9 cellular contexts compared by ENCODE assay signal in the genomic region with DNA sequence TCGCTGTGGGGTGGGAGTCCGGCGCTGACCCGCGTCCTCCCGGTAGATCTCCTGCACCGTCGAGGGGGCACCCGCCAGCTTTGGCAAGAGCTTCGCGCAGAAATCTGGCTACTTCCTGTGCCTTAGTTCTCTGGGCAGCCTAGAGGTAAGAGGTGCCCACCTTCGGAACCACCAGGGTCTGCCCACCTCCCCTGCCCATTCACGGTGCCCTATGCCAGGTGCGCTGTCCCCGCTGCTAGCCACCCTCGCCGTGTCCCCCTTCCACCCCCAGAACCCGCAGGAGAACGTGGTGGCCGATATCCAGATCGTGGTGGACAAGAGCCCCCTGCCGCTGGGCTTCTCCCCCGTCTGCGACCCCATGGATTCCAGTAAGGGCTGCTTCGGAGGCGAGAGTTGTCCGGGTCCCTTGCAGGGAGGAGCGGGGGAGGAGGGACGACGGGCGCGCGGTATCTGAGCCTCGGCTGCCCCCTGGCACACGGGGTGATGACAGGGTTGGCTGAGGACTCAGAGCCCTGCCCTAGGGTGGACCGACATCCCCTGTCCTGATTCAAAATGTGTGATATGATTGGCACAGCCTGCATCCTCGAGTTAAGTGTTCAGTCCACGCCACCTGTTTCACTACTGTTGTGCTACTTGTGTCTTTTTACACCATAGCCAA. TPM values are rescaled to one million over a fixed set of nuclear protein-coding genes. Genes with fewer than 3 reads are reported as not detected.
DNase-seq lines count a peak whose midpoint lies in the region; ATAC-seq and TF ChIP-seq lines count a peak whose summit lies in the region.
"Had no signal": no experiment of that assay in that cellular context is flagged by ENCODE, and none has a peak within 500 bp of the region (broad histone marks: within the 10 kb centered on the region; RNA-seq: fewer than 3 reads in every experiment).

No MANE protein-coding gene starts in this region.

- no peaks in the 10 kb centered on the region for H3K9me3 Mint-ChIP-seq in CD4-positive, CD25-positive, alpha-beta regulatory T cell
- H3K9me3 Mint-ChIP-seq in IgD-negative memory B cell, result no peaks in the 10 kb centered on the region
- no peaks in the 10 kb centered on the region for H3K9me3 Mint-ChIP-seq in activated CD8-positive, alpha-beta T cell treated with anti-CD3 and anti-CD28 coated beads, Interleukin-2, amount 10 ng/mL, durations not matched to agents 7 days and 5 days (ENCODE audit: insufficient read depth)
- no peaks in the 10 kb centered on the region for H3K9me3 Mint-ChIP-seq in neural progenitor cell

- no peaks in the 10 kb centered on the region for H3K79me2 ChIP-seq in neural progenitor cell (ENCODE audit: low read depth)

- no peak for TF ChIP-seq CTCF in fibroblast of pulmonary artery (IDR thresholded peaks at IDR 0.05; ENCODE audit: low read length, missing control alignments)
- TF ChIP-seq CTCF in neural progenitor cell (IDR thresholded peaks at IDR 0.05), result peak; percentile 32

- no peak overlapping the region for H3K9ac ChIP-seq in neural progenitor cell

- peak overlapping the region; percentile 72 for H3K27ac ChIP-seq in CD4-positive, CD25-positive, alpha-beta regulatory T cell (ENCODE audit: insufficient read depth, low read length, poor library complexity, severe bottlenecking)
- no peak overlapping the region for H3K27ac ChIP-seq in neural progenitor cell

- H3K36me3 Mint-ChIP-seq in CD4-positive, CD25-positive, alpha-beta regulatory T cell, result peaks cover 12% of the 10 kb centered on the region
- H3K36me3 Mint-ChIP-seq in IgD-negative memory B cell (peaks cover 1% of the 10 kb centered on the region), neural progenitor cell (peaks cover 2% of the 10 kb centered on the region)
- H3K36me3 Mint-ChIP-seq in activated CD8-positive, alpha-beta T cell treated with anti-CD3 and anti-CD28 coated beads, Interleukin-2, amount 10 ng/mL, durations not matched to agents 7 days and 5 days (ENCODE audit: low read depth), result peaks cover 28% of the 10 kb centered on the region

- peak in 1 of 3 donors; percentile 45 for DNase-seq in CD4-positive, CD25-positive, alpha-beta regulatory T cell
- DNase-seq in activated CD8-positive, alpha-beta T cell treated with anti-CD3 and anti-CD28 coated beads, Interleukin-2, amount 10 ng/mL, durations not matched to agents 7 days and 5 days, result peak; percentile 56
- no peak for DNase-seq in fibroblast of pulmonary artery (ENCODE audit: low read depth)
- DNase-seq in neural progenitor cell (ENCODE audit: low spot score), result peak; percentile 77
- DNase-seq in T1000 (lab: John Stamatoyannopoulos, UW), result no peak
- DNase-seq in NCI-H1436 treated with DMSO at 0.1 percent for 48 hours (lab: John Stamatoyannopoulos, UW), result no peak

- no peaks in the 10 kb centered on the region for H4K20me1 ChIP-seq in neural progenitor cell (ENCODE audit: low read depth)

- peaks cover 0 to 21% (median 8%) of the 10 kb centered on the region in 4 donors for H3K4me1 Mint-ChIP-seq in CD4-positive, CD25-positive, alpha-beta regulatory T cell
- H3K4me1 Mint-ChIP-seq in IgD-negative memory B cell (peaks cover 6 to 13% (median 8%) of the 10 kb centered on the region in 3 donors), neural progenitor cell (peaks cover 29% of the 10 kb centered on the region)
- peaks cover 31% of the 10 kb centered on the region for H3K4me1 Mint-ChIP-seq in activated CD8-positive, alpha-beta T cell treated with anti-CD3 and anti-CD28 coated beads, Interleukin-2, amount 10 ng/mL, durations not matched to agents 7 days and 5 days (ENCODE audit: low read depth)

- CTCF ChIA-PET in activated CD8-positive, alpha-beta T cell treated with anti-CD3 and anti-CD28 coated beads, Interleukin-2, amount 10 ng/mL, durations not matched to agents 7 days and 5 days (lab: Charles Lee), result interaction anchor here (0.6 to 1.4 kb wide), 6 partner anchors 20 to 160 kb away, joined by 3 to 8 read pairs (median 4); no protein-coding TSS in a partner anchor

- no peaks in the 10 kb centered on the region for H3K36me3 ChIP-seq in CD4-positive, CD25-positive, alpha-beta regulatory T cell (ENCODE audit: control insufficient read depth, insufficient read depth, low read length)
- no peaks in the 10 kb centered on the region for H3K36me3 ChIP-seq in neural progenitor cell

- H3K4me2 ChIP-seq in neural progenitor cell, result peak overlapping the region; percentile 84

- peak overlapping the region; percentile 57 for H3K4me3 ChIP-seq in CD4-positive, CD25-positive, alpha-beta regulatory T cell (ENCODE audit: low read depth, low read length)
- H3K4me3 ChIP-seq in fibroblast of pulmonary artery (replicated peaks; ENCODE audit: low read depth, low read length) (peak overlapping the region; percentile 84), neural progenitor cell (peak overlapping the region; percentile 87)

- no peaks in the 10 kb centered on the region for H3K27me3 Mint-ChIP-seq in CD4-positive, CD25-positive, alpha-beta regulatory T cell
- H3K27me3 Mint-ChIP-seq in IgD-negative memory B cell (peaks cover 1% of the 10 kb centered on the region), neural progenitor cell (ENCODE audit: insufficient read depth, low read depth) (peaks cover 6% of the 10 kb centered on the region)
- no peaks in the 10 kb centered on the region for H3K27me3 Mint-ChIP-seq in activated CD8-positive, alpha-beta T cell treated with anti-CD3 and anti-CD28 coated beads, Interleukin-2, amount 10 ng/mL, durations not matched to agents 7 days and 5 days (ENCODE audit: low read depth)

- H3K9me3 ChIP-seq in CD4-positive, CD25-positive, alpha-beta regulatory T cell (ENCODE audit: control insufficient read depth in 2 of 2, low read length in 2 of 2), result no peaks in the 10 kb centered on the region
- H3K9me3 ChIP-seq in neural progenitor cell (ENCODE audit: low read depth), result no peaks in the 10 kb centered on the region

- peaks cover 16% of the 10 kb centered on the region for H3K4me1 ChIP-seq in CD4-positive, CD25-positive, alpha-beta regulatory T cell (ENCODE audit: control insufficient read depth, insufficient read depth, low read length, poor library complexity, severe bottlenecking)
- H3K4me1 ChIP-seq in neural progenitor cell, result peaks cover 12% of the 10 kb centered on the region

- H3F3A ChIP-seq in neural progenitor cell (ENCODE audit: low read depth), result peaks cover 52% of the 10 kb centered on the region

- no peaks in the 10 kb centered on the region for H3K27me3 ChIP-seq in CD4-positive, CD25-positive, alpha-beta regulatory T cell (ENCODE audit: control insufficient read depth, insufficient read depth, low read length)
- H3K27me3 ChIP-seq in neural progenitor cell, result no peaks in the 10 kb centered on the region

- POLR2A ChIA-PET in activated CD8-positive, alpha-beta T cell treated with anti-CD3 and anti-CD28 coated beads, Interleukin-2, amount 10 ng/mL, durations not matched to agents 7 days and 5 days (lab: Charles Lee), result interaction anchor here (0.6 to 3.4 kb wide), 3 partner anchors 14 to 84 kb away, joined by 3 to 36 read pairs (median 6); partner anchors contain the start of gene BST2

- H3K27ac Mint-ChIP-seq in CD4-positive, CD25-positive, alpha-beta regulatory T cell, result peak overlapping the region; percentile 69 to 92 (median 92)
- peak overlapping the region in 2 of 3 donors; percentile 47 to 68 for H3K27ac Mint-ChIP-seq in IgD-negative memory B cell
- peak overlapping the region; percentile 87 for H3K27ac Mint-ChIP-seq in activated CD8-positive, alpha-beta T cell treated with anti-CD3 and anti-CD28 coated beads, Interleukin-2, amount 10 ng/mL, durations not matched to agents 7 days and 5 days
- no peak overlapping the region for H3K27ac Mint-ChIP-seq in neural progenitor cell

- peak overlapping the region; percentile 92 to 98 (median 94) for H3K4me3 Mint-ChIP-seq in CD4-positive, CD25-positive, alpha-beta regulatory T cell
- peak overlapping the region; percentile 90 to 98 (median 96) for H3K4me3 Mint-ChIP-seq in IgD-negative memory B cell
- peak overlapping the region; percentile 93 for H3K4me3 Mint-ChIP-seq in activated CD8-positive, alpha-beta T cell treated with anti-CD3 and anti-CD28 coated beads, Interleukin-2, amount 10 ng/mL, durations not matched to agents 7 days and 5 days
- peak overlapping the region; percentile 93 for H3K4me3 Mint-ChIP-seq in neural progenitor cell

- peak in 1 of 2 donors; percentile 3 for ATAC-seq in CD4-positive, CD25-positive, alpha-beta regulatory T cell (ENCODE audit: low read depth in 2 of 2)
- peak; percentile 14 for ATAC-seq in GM19395 (IDR thresholded peaks at IDR 0.05; ENCODE audit: unreplicated experiment)
- ATAC-seq in activated CD8-positive, alpha-beta T cell treated with anti-CD3 and anti-CD28 coated beads, Interleukin-2, amount 10 ng/mL, durations not matched to agents 7 days and 5 days, result peak; percentile 40

- peak overlapping the region; percentile 85 for H2AFZ ChIP-seq in neural progenitor cell (replicated peaks)

RNA-seq across cellular contexts. Expression of gene MVB12A, which starts 0.5 kb away (rescaled TPM):
- total RNA-seq in CD4-positive, CD25-positive, alpha-beta regulatory T cell, result 26.7 TPM
- polyA plus RNA-seq in CD4-positive, CD25-positive, alpha-beta regulatory T cell, result 10 to 100 TPM; 30.1 to 48.6 (median 38.4) TPM
- polyA plus RNA-seq in IgD-negative memory B cell, result 22.2 TPM
- total RNA-seq in activated CD8-positive, alpha-beta T cell treated with anti-CD3 and anti-CD28 coated beads, Interleukin-2, amount 10 ng/mL, durations not matched to agents 7 days and 5 days, result 10 to 100 TPM; 36.6 to 40.3 TPM
- 33.2 and 88.6 TPM in 2 replicates for total RNA-seq in neural progenitor cell (ENCODE audit: low replicate concordance)

RNA-seq across cellular contexts. Expression of gene BST2, which starts 15.0 kb away (rescaled TPM):
- 45.6 TPM for total RNA-seq in CD4-positive, CD25-positive, alpha-beta regulatory T cell
- polyA plus RNA-seq in CD4-positive, CD25-positive, alpha-beta regulatory T cell, result 100 to 1,000 TPM; 155 to 175 (median 158) TPM
- 162 TPM for polyA plus RNA-seq in IgD-negative memory B cell
- total RNA-seq in activated CD8-positive, alpha-beta T cell treated with anti-CD3 and anti-CD28 coated beads, Interleukin-2, amount 10 ng/mL, durations not matched to agents 7 days and 5 days, result 100 to 1,000 TPM; 222 to 230 TPM
- 44.8 and 65.5 TPM in 2 replicates for total RNA-seq in neural progenitor cell (ENCODE audit: low replicate concordance)

RNA-seq across cellular contexts. Expression of gene CCDC194, which starts 26.4 kb away (rescaled TPM):
- 1.3 TPM for total RNA-seq in CD4-positive, CD25-positive, alpha-beta regulatory T cell
- not detected for polyA plus RNA-seq in CD4-positive, CD25-positive, alpha-beta regulatory T cell
- not detected for polyA plus RNA-seq in IgD-negative memory B cell
- total RNA-seq in activated CD8-positive, alpha-beta T cell treated with anti-CD3 and anti-CD28 coated beads, Interleukin-2, amount 10 ng/mL, durations not matched to agents 7 days and 5 days, result 1 to 10 TPM; 4.7 to 4.8 TPM
- total RNA-seq in neural progenitor cell (ENCODE audit: low replicate concordance), result 0.56 and 1.1 TPM in 2 replicates
- total RNA-seq: SK-MEL-5 had no signal

RNA-seq across cellular contexts. Expression of gene TMEM221, which starts 28.1 kb away (rescaled TPM):
- not detected for total RNA-seq in CD4-positive, CD25-positive, alpha-beta regulatory T cell
- polyA plus RNA-seq in CD4-positive, CD25-positive, alpha-beta regulatory T cell, result under 1 TPM in 1 of 4 donors, not detected in 3; 0.16 TPM
- polyA plus RNA-seq in IgD-negative memory B cell, result not detected
- not detected for total RNA-seq in activated CD8-positive, alpha-beta T cell treated with anti-CD3 and anti-CD28 coated beads, Interleukin-2, amount 10 ng/mL, durations not matched to agents 7 days and 5 days
- total RNA-seq in neural progenitor cell (ENCODE audit: low replicate concordance), result 0.17 and 2.2 TPM in 2 replicates

RNA-seq across cellular contexts. Expression of gene NXNL1, which starts 40.3 kb away (rescaled TPM):
- not detected for total RNA-seq in CD4-positive, CD25-positive, alpha-beta regulatory T cell
- polyA plus RNA-seq in CD4-positive, CD25-positive, alpha-beta regulatory T cell, result not detected
- polyA plus RNA-seq in IgD-negative memory B cell, result not detected
- total RNA-seq in activated CD8-positive, alpha-beta T cell treated with anti-CD3 and anti-CD28 coated beads, Interleukin-2, amount 10 ng/mL, durations not matched to agents 7 days and 5 days, result not detected
- total RNA-seq in neural progenitor cell (ENCODE audit: low replicate concordance), result not detected in 2 replicates
- total RNA-seq: SK-MEL-5 had no signal

Comparison
In these comparisons a context has a peak if more than half of its experiments do, and no peak if none do; other contexts are left out.
1. DNase-seq: peak in activated CD8-positive, alpha-beta T cell treated with anti-CD3 and anti-CD28 coated beads, Interleukin-2, amount 10 ng/mL, durations not matched to agents 7 days and 5 days (single experiment) and neural progenitor cell (single experiment); none in fibroblast of pulmonary artery (single experiment), T1000 (single experiment) and NCI-H1436 treated with DMSO at 0.1 percent for 48 hours (single experiment).
2. Peak in every context shown above with its lines, with median percentiles within 50 percentile points of each other: H3K4me3 ChIP-seq and H3K4me3 Mint-ChIP-seq.